Comparison of ENCODE assay signal across 27 cellular contexts in the genomic region with DNA sequence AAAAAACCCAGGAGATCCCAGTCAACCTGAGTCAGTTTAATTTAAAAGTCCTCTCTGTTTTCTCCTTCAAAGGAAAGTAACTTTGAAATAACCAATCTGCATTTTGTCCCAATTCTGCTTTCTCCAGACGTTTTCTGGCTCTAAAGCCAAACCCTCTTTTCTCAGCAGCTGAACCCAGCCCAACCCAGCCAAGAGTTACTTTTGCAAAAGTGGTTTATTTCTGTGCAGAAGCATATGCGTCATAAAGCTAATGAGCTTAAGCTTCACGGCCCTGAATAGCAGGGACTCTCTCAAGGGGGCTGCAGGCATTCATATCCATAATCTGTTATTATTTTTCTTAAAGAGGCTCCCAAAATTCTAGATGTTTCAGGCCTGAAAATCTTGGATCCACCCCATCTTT.
"Had no signal": no experiment of that assay in that cellular context is flagged by ENCODE, and none has a peak within 500 bp of the region (broad histone marks: within the 10 kb centered on the region; RNA-seq: fewer than 3 reads in every experiment).

No MANE protein-coding gene starts in this region.

- H3K36me3 ChIP-seq: ascending aorta, cardiac muscle cell had no signal

- H3K4me3 ChIP-seq: ascending aorta, cardiac muscle cell had no signal

- DNase-seq: activated B cell treated with CpG ODN at 0.5 μM for 24 hours; activated CD4-positive, alpha-beta memory T cell treated with anti-CD3 and anti-CD28 coated beads, Interleukin-2, amount 10 ng/mL, durations not matched to agents 7 days and 5 days; activated CD4-positive, alpha-beta T cell treated with anti-CD3 and anti-CD28 coated beads for 4 hours; activated CD4-positive, alpha-beta T cell treated with anti-CD3 and anti-CD28 coated beads, Interleukin-2, amount 10 ng/mL, durations not matched to agents 7 days and 5 days; activated CD4-positive, alpha-beta T cell treated with anti-CD3 and anti-CD28 coated beads, Interleukin-2, amount 50 U/mL, for 48 hours; activated CD4-positive, CD25-positive, alpha-beta regulatory T cell treated with anti-CD3 and anti-CD28 coated beads, Interleukin-2, amount 50 U/mL, for 72 hours; activated CD8-positive, alpha-beta memory T cell treated with anti-CD3 and anti-CD28 coated beads for 24 hours; activated CD8-positive, alpha-beta memory T cell treated with anti-CD3 and anti-CD28 coated beads, Interleukin-2, amount 10 ng/mL, durations not matched to agents 7 days and 5 days; activated CD8-positive, alpha-beta memory T cell treated with anti-CD3 and anti-CD28 coated beads, Interleukin-2, amount 50 U/mL, for 48 hours; activated CD8-positive, alpha-beta T cell treated with anti-CD3 and anti-CD28 coated beads, Interleukin-2, amount 10 ng/mL, durations not matched to agents 7 days and 5 days; activated effector memory CD4-positive, alpha-beta T cell treated with Interleukin-2 at 50 U/mL for 16 hours; activated gamma-delta T cell; activated naive CD4-positive, alpha-beta T cell treated with anti-CD3 and anti-CD28 coated beads, Interleukin-2, amount 10 ng/mL, durations not matched to agents 7 days and 5 days; activated naive CD4-positive, alpha-beta T cell treated with Interleukin-2 at 50 U/mL for 16 hours; activated naive CD8-positive, alpha-beta T cell treated with anti-CD3 and anti-CD28 coated beads, Interleukin-2, amount 10 ng/mL, durations not matched to agents 7 days and 5 days; activated naive CD8-positive, alpha-beta T cell treated with anti-CD3 and anti-CD28 coated beads, Interleukin-2, amount 50 U/mL, for 24 hours; activated T-cell treated with anti-CD3 and anti-CD28 coated beads, Interleukin-2, amount 50 U/mL, for 24 hours; activated T-cell treated with anti-CD3 and anti-CD28 coated beads, Interleukin-2, amount 50 U/mL, for 48 hours; amygdala; anterior cingulate cortex; caudate nucleus; cerebellar nuclear complex; T-helper 2 cell; T-helper 9 cell had no signal

- H3K9me3 ChIP-seq: ascending aorta had no signal

- H3K27ac ChIP-seq: ascending aorta, cardiac muscle cell, VCaP had no signal

- H3K4me1 ChIP-seq: ascending aorta had no signal

- H3K27me3 ChIP-seq: ascending aorta, cardiac muscle cell had no signal
